In genomic region chr5:93452255-93452654, GRCh38 we compare ENCODE assay signal across 1 cellular context.
TF ChIP-seq lines count a peak whose summit lies in the region.

No MANE protein-coding gene starts in this region.

TF ChIP-seq in IMR-90, 13 proteins besides CTCF, POLR2A, EP300 and RAD21 (continued from another document):
- TF ChIP-seq MAFK (IDR thresholded peaks at IDR 0.05; ENCODE audit: low read depth, low read length) = no peak
- no peak for TF ChIP-seq SMC3 (IDR thresholded peaks at IDR 0.05; ENCODE audit: low read depth, low read length)
- no peak for TF ChIP-seq RFX5 (IDR thresholded peaks at IDR 0.05; ENCODE audit: low read depth, low read length)
- TF ChIP-seq FOS (IDR thresholded peaks at IDR 0.05; ENCODE audit: low read depth, low read length) = no peak
- TF ChIP-seq, protein P1, sequence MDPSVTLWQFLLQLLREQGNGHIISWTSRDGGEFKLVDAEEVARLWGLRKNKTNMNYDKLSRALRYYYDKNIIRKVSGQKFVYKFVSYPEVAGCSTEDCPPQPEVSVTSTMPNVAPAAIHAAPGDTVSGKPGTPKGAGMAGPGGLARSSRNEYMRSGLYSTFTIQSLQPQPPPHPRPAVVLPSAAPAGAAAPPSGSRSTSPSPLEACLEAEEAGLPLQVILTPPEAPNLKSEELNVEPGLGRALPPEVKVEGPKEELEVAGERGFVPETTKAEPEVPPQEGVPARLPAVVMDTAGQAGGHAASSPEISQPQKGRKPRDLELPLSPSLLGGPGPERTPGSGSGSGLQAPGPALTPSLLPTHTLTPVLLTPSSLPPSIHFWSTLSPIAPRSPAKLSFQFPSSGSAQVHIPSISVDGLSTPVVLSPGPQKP (IDR thresholded peaks at IDR 0.05; ENCODE audit: borderline replicate concordance, low read depth, low read length) = no peak
- no peak for TF ChIP-seq BHLHE40 (IDR thresholded peaks at IDR 0.05; ENCODE audit: low read depth, low read length)
- TF ChIP-seq CEBPB (IDR thresholded peaks at IDR 0.05; ENCODE audit: low read depth, low read length) = no peak
- TF ChIP-seq RCOR1 (IDR thresholded peaks at IDR 0.05; ENCODE audit: insufficient replicate concordance, low read length) = no peak
